In genomic region chr4:88029556-88029955, GRCh38 we compare ENCODE assay signal across 25 cellular contexts. TPM values are rescaled to one million over a fixed set of nuclear protein-coding genes. Genes with fewer than 3 reads are reported as not detected.
A peak's percentile ranks its signal among the peaks of the same experiment; 100 is the strongest.
DNase-seq lines count a peak whose midpoint lies in the region; TF ChIP-seq lines count a peak whose summit lies in the region.
"Had no signal": no experiment of that assay in that cellular context is flagged by ENCODE, and none has a peak within 500 bp of the region (broad histone marks: within the 10 kb centered on the region; RNA-seq: fewer than 3 reads in every experiment).

No MANE protein-coding gene starts in this region.

- H3K4me2 ChIP-seq in BLaER1, result peak overlapping the region; percentile 34

- H3K4me1 ChIP-seq in BLaER1 (peaks cover 45% of the 10 kb centered on the region), breast epithelium (no peaks in the 10 kb centered on the region)

- H4K20me1 ChIP-seq in BLaER1, result peaks cover 8% of the 10 kb centered on the region; the same call in 1 of the 2 replicates

- H3K4me1 Mint-ChIP-seq in nephron progenitor cell, result no peaks in the 10 kb centered on the region
- H3K4me1 Mint-ChIP-seq: immature natural killer cell had no signal

- intact Hi-C loops in breast epithelium (cut with DNase I; ENCODE audit: low total_unique reads), result no loop called here

- H3K9me3 Mint-ChIP-seq in nephron progenitor cell, result peaks cover 25% of the 10 kb centered on the region

- in situ Hi-C loops in G401 (cut with HindIII; ENCODE audit: low sequenced_read_pairs), result no loop called here

- peak; percentile 16 for DNase-seq in NCI-H82 (lab: John Stamatoyannopoulos, UW)
- DNase-seq in breast epithelium (ENCODE audit: low spot score in 2 of 2), result no peak
- no peak for DNase-seq in nephron progenitor cell
- no peak for DNase-seq in amygdala (lab: John Stamatoyannopoulos, UW)
- no peak for DNase-seq in LoVo (ENCODE audit: low spot score)
- no peak for DNase-seq in G401 (ENCODE audit: low spot score)
- DNase-seq in HuH-7 (ENCODE audit: low spot score), result no peak
- DNase-seq: activated CD4-positive, alpha-beta memory T cell treated with anti-CD3 and anti-CD28 coated beads for 36 hours; activated naive CD4-positive, alpha-beta T cell treated with Interleukin-2 at 50 U/mL for 16 hours; DMS 273 treated with DMSO at 0.1 percent for 48 hours; GF-D8; immature natural killer cell; left ventricle myocardium inferior; NCI-H1048; NCI-H187 treated with DMSO at 0.1 percent for 48 hours; NCI-H226; psoas muscle; stimulated activated CD4-positive, alpha-beta T cell treated with anti-CD3 and anti-CD28 coated beads, Interleukin-2, amount 100 ng/mL, for 24 hours; T-helper 2 cell; upper lobe of right lung had no signal

- 0 out of 2 replicates have a peak overlapping the region, but pooled peaks have one; percentile 11 for H3K9ac ChIP-seq in BLaER1

- no peak overlapping the region for H3K4me3 Mint-ChIP-seq in nephron progenitor cell
- H3K4me3 Mint-ChIP-seq: activated CD4-positive, alpha-beta memory T cell treated with anti-CD3 and anti-CD28 coated beads for 36 hours; CD14-positive monocyte; immature natural killer cell; neural crest cell; stimulated activated naive CD8-positive, alpha-beta T cell treated with anti-CD3 and anti-CD28 coated beads, Interleukin-15, Interleukin-2, amounts not matched to agents 100 ng/mL and 50 ng/mL, for 24 hours had no signal

- H3K9me3 ChIP-seq in BLaER1 (peaks cover 26% of the 10 kb centered on the region), breast epithelium (peaks cover 6 to 8% of the 10 kb centered on the region in 2 donors)
- H3K9me3 ChIP-seq: psoas muscle, SJSA1, upper lobe of right lung had no signal

- H3K27ac Mint-ChIP-seq in nephron progenitor cell, result peak overlapping the region; percentile 29
- H3K27ac Mint-ChIP-seq: activated CD4-positive, alpha-beta memory T cell treated with anti-CD3 and anti-CD28 coated beads for 36 hours; stimulated activated naive CD8-positive, alpha-beta T cell treated with anti-CD3 and anti-CD28 coated beads, Interleukin-15, Interleukin-2, amounts not matched to agents 100 ng/mL and 50 ng/mL, for 24 hours had no signal

- H3K36me3 Mint-ChIP-seq in nephron progenitor cell (ENCODE audit: low read depth), result peaks cover 62% of the 10 kb centered on the region

- H3K36me3 ChIP-seq in BLaER1, result peaks cover 77% of the 10 kb centered on the region
- H3K36me3 ChIP-seq in breast epithelium, result no peaks in the 10 kb centered on the region

- no peaks in the 10 kb centered on the region for H3K27me3 Mint-ChIP-seq in nephron progenitor cell (ENCODE audit: low read depth, poor library complexity)
- H3K27me3 Mint-ChIP-seq: activated CD4-positive, alpha-beta memory T cell treated with anti-CD3 and anti-CD28 coated beads for 36 hours; stimulated activated naive CD8-positive, alpha-beta T cell treated with anti-CD3 and anti-CD28 coated beads, Interleukin-15, Interleukin-2, amounts not matched to agents 100 ng/mL and 50 ng/mL, for 24 hours had no signal

- peak overlapping the region; percentile 24; the same call in 1 of the 2 replicates for H3K27ac ChIP-seq in BLaER1
- peak overlapping the region; percentile 3 to 82 for H3K27ac ChIP-seq in breast epithelium
- H3K27ac ChIP-seq: left ventricle myocardium inferior, SJSA1, upper lobe of right lung had no signal

- no peaks in the 10 kb centered on the region for H3K27me3 ChIP-seq in BLaER1
- no peaks in the 10 kb centered on the region for H3K27me3 ChIP-seq in breast epithelium
- H3K27me3 ChIP-seq: SJSA1, upper lobe of right lung had no signal

- H3K4me3 ChIP-seq in BLaER1, result no peak overlapping the region
- H3K4me3 ChIP-seq in breast epithelium, result no peak overlapping the region
- H3K4me3 ChIP-seq: left ventricle myocardium inferior, psoas muscle, SJSA1, upper lobe of right lung had no signal

- TF ChIP-seq POLR2A in breast epithelium (IDR thresholded peaks at IDR 0.05), result no peak

- TF ChIP-seq CTCF in breast epithelium (IDR thresholded peaks at IDR 0.05) (no peak), nephron progenitor cell (IDR thresholded peaks at IDR 0.05) (no peak)

RNA-seq across cellular contexts. Expression of gene PKD2, which starts 22.1 kb away (rescaled TPM):
- total RNA-seq in breast epithelium, result 10 to 100 TPM; 60.0 to 66.2 (median 61.3) TPM
- total RNA-seq in G401 (2014; rRNA removed; shearing (Covaris generic)), result 16.7 and 46.4 TPM in 2 replicates

RNA-seq across cellular contexts. Expression of gene SPP1, which starts 54.0 kb away (rescaled TPM):
- 100 to 1,000 TPM in 1 of 3 donors, 10 to 100 TPM in 2; 25.0 to 508 (median 32.8) TPM for total RNA-seq in breast epithelium
- 568 and 639 TPM in 2 replicates for total RNA-seq in G401 (2014; rRNA removed; shearing (Covaris generic))
